Comparison of ENCODE assay signal across 1 cellular context in the genomic region with DNA sequence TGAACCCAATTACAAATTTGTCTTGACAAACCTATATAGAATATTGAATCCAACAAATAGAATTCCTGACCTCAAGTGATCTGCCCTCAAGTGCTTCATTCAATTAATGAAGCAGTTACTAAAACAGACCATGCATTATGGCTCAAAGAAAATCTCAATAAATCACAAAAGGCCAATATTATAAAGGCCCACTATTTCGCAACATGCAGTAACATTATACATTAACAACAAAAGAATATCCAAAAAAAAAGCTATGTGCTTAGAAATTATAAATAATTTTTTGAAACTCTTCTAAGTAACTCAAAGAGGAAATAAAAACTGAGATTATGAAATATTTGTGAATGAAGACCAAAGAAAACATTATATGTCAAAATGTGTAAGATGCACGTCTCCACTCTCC.
TF ChIP-seq lines count a peak whose summit lies in the region.

No MANE protein-coding gene starts in this region.

TF ChIP-seq in GM23338, 12 proteins besides CTCF, POLR2A, EP300 and RAD21 (continued from another document):
- TF ChIP-seq, protein P1, sequence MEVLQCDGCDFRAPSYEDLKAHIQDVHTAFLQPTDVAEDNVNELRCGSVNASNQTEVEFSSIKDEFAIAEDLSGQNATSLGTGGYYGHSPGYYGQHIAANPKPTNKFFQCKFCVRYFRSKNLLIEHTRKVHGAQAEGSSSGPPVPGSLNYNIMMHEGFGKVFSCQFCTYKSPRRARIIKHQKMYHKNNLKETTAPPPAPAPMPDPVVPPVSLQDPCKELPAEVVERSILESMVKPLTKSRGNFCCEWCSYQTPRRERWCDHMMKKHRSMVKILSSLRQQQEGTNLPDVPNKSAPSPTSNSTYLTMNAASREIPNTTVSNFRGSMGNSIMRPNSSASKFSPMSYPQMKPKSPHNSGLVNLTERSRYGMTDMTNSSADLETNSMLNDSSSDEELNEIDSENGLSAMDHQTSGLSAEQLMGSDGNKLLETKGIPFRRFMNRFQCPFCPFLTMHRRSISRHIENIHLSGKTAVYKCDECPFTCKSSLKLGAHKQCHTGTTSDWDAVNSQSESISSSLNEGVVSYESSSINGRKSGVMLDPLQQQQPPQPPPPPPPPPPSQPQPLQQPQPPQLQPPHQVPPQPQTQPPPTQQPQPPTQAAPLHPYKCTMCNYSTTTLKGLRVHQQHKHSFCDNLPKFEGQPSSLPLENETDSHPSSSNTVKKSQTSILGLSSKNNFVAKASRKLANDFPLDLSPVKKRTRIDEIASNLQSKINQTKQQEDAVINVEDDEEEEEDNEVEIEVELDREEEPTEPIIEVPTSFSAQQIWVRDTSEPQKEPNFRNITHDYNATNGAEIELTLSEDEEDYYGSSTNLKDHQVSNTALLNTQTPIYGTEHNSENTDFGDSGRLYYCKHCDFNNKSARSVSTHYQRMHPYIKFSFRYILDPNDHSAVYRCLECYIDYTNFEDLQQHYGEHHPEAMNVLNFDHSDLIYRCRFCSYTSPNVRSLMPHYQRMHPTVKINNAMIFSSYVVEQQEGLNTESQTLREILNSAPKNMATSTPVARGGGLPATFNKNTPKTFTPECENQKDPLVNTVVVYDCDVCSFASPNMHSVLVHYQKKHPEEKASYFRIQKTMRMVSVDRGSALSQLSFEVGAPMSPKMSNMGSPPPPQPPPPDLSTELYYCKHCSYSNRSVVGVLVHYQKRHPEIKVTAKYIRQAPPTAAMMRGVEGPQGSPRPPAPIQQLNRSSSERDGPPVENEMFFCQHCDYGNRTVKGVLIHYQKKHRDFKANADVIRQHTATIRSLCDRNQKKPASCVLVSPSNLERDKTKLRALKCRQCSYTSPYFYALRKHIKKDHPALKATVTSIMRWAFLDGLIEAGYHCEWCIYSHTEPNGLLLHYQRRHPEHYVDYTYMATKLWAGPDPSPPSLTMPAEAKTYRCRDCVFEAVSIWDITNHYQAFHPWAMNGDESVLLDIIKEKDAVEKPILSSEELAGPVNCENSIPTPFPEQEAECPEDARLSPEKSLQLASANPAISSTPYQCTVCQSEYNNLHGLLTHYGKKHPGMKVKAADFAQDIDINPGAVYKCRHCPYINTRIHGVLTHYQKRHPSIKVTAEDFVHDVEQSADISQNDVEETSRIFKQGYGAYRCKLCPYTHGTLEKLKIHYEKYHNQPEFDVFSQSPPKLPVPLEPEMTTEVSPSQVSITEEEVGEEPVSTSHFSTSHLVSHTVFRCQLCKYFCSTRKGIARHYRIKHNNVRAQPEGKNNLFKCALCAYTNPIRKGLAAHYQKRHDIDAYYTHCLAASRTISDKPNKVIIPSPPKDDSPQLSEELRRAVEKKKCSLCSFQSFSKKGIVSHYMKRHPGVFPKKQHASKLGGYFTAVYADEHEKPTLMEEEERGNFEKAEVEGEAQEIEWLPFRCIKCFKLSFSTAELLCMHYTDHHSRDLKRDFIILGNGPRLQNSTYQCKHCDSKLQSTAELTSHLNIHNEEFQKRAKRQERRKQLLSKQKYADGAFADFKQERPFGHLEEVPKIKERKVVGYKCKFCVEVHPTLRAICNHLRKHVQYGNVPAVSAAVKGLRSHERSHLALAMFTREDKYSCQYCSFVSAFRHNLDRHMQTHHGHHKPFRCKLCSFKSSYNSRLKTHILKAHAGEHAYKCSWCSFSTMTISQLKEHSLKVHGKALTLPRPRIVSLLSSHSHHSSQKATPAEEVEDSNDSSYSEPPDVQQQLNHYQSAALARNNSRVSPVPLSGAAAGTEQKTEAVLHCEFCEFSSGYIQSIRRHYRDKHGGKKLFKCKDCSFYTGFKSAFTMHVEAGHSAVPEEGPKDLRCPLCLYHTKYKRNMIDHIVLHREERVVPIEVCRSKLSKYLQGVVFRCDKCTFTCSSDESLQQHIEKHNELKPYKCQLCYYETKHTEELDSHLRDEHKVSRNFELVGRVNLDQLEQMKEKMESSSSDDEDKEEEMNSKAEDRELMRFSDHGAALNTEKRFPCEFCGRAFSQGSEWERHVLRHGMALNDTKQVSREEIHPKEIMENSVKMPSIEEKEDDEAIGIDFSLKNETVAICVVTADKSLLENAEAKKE (CRISPR knock-in tag; IDR thresholded peaks at IDR 0.05), result no peak
- TF ChIP-seq NANOG (IDR thresholded peaks at IDR 0.05; ENCODE audit: borderline replicate concordance), result no peak
- no peak for TF ChIP-seq ZNF114 (CRISPR knock-in tag; IDR thresholded peaks at IDR 0.05)
- TF ChIP-seq CREB1 (CRISPR knock-in tag; IDR thresholded peaks at IDR 0.05; ENCODE audit: low read depth), result no peak
- no peak for TF ChIP-seq REST (IDR thresholded peaks at IDR 0.05; ENCODE audit: unreplicated experiment)
- no peak for TF ChIP-seq STAT1 (IDR thresholded peaks at IDR 0.05; ENCODE audit: unreplicated experiment)
- no peak for TF ChIP-seq ZNF331 (CRISPR knock-in tag; IDR thresholded peaks at IDR 0.05; ENCODE audit: low read depth)
- TF ChIP-seq ETS1 (IDR thresholded peaks at IDR 0.05), result no peak
